9 cellular contexts compared by ENCODE assay signal in genomic region chr11:123561046-123561781, GRCh38.
A peak's percentile ranks its signal among the peaks of the same experiment; 100 is the strongest.
DNase-seq lines count a peak whose midpoint lies in the region; ATAC-seq and TF ChIP-seq lines count a peak whose summit lies in the region.
"Had no signal": no experiment of that assay in that cellular context is flagged by ENCODE, and none has a peak within 500 bp of the region (broad histone marks: within the 10 kb centered on the region; RNA-seq: fewer than 3 reads in every experiment).

No MANE protein-coding gene starts in this region.

- peak overlapping the region; percentile 27 for H3K4me3 Mint-ChIP-seq in progenitor cell of endocrine pancreas (ENCODE audit: low read depth)

- no peaks in the 10 kb centered on the region for H3K36me3 Mint-ChIP-seq in progenitor cell of endocrine pancreas (ENCODE audit: insufficient read depth)

- peaks cover 15% of the 10 kb centered on the region for H3K4me1 Mint-ChIP-seq in progenitor cell of endocrine pancreas (ENCODE audit: low read depth)

- DNase-seq in NCI-H2171 treated with DMSO at 0.1 percent for 48 hours (lab: John Stamatoyannopoulos, UW) (peak; percentile 2), NCI-H2171 (lab: John Stamatoyannopoulos, UW) (no peak), RPMI8226 (peak; percentile 53), glomerular visceral epithelial cell (ENCODE audit: extremely low spot score) (peak; percentile 8), progenitor cell of endocrine pancreas (ENCODE audit: low spot score, unreplicated experiment) (peak; percentile 34), HuH-7 (ENCODE audit: low spot score) (no peak)
- DNase-seq in stimulated activated CD4-positive, alpha-beta T cell treated with anti-CD3 and anti-CD28 coated beads, Interleukin-15, amount 100 ng/mL, for 24 hours = no peak
- DNase-seq: DND-41 had no signal

- peaks cover 8% of the 10 kb centered on the region for H3K27me3 Mint-ChIP-seq in progenitor cell of endocrine pancreas

- no peaks in the 10 kb centered on the region for H3K9me3 Mint-ChIP-seq in progenitor cell of endocrine pancreas (ENCODE audit: low read depth)

- TF ChIP-seq CTCF in progenitor cell of endocrine pancreas (IDR thresholded peaks at IDR 0.05; ENCODE audit: unreplicated experiment) = peak; percentile 53

- peak overlapping the region; percentile 23 for H3K27ac Mint-ChIP-seq in progenitor cell of endocrine pancreas

- no peak for ATAC-seq in GM18861 (IDR thresholded peaks at IDR 0.05; ENCODE audit: unreplicated experiment)

Comparison
In these comparisons a context has a peak if more than half of its experiments do, and no peak if none do; other contexts are left out.
1. DNase-seq: peak in NCI-H2171 treated with DMSO at 0.1 percent for 48 hours (single experiment), RPMI8226 (single experiment), glomerular visceral epithelial cell (single experiment) and progenitor cell of endocrine pancreas (single experiment); none in NCI-H2171 (single experiment), HuH-7 (single experiment) and stimulated activated CD4-positive, alpha-beta T cell treated with anti-CD3 and anti-CD28 coated beads, Interleukin-15, amount 100 ng/mL, for 24 hours (single experiment).